8 cellular contexts compared by ENCODE assay signal in genomic region chr16:79598341-79599181, GRCh38. TPM values are rescaled to one million over a fixed set of nuclear protein-coding genes. Genes with fewer than 3 reads are reported as not detected.
DNase-seq lines count a peak whose midpoint lies in the region; ATAC-seq and TF ChIP-seq lines count a peak whose summit lies in the region.

No MANE protein-coding gene starts in this region.

- peak; percentile 53 for DNase-seq in HEK293T (ENCODE audit: extremely low spot score)
- DNase-seq in RPMI7951 (ENCODE audit: low read depth): peak; percentile 68
- peak in 34 of 51 donors; percentile 13 to 76 (median 45) for DNase-seq in hypothalamus (lab: John Stamatoyannopoulos, UW)
- DNase-seq in prostate gland (ENCODE audit: low spot score): peak; percentile 38
- DNase-seq in HFFc6: no peak

- peaks cover 17% of the 10 kb centered on the region for H3K27me3 Mint-ChIP-seq in HFFc6 (ENCODE audit: insufficient read depth)

- WGBS in prostate gland: under 1% methylated on average over 40 of the region's 51 CpGs

- CTCF ChIA-PET in HEK293T (lab: Yijun Ruan, JAX): no interaction called here

- H3K27me3 ChIP-seq in prostate gland (replicated peaks; ENCODE audit: insufficient read depth): no peaks in the 10 kb centered on the region

- H3K4me3 Mint-ChIP-seq in HFFc6: no peak overlapping the region

- ATAC-seq in HG03469 (IDR thresholded peaks at IDR 0.05; ENCODE audit: unreplicated experiment) (no peak), GM19023 (IDR thresholded peaks at IDR 0.05; ENCODE audit: unreplicated experiment) (no peak)

- no peaks in the 10 kb centered on the region for H3K9me3 Mint-ChIP-seq in HFFc6

- no peaks in the 10 kb centered on the region for H3K36me3 Mint-ChIP-seq in HFFc6 (ENCODE audit: low read depth)

- POLR2A ChIA-PET in HEK293T (lab: Yijun Ruan, JAX): interaction anchor here (0.5 to 1.2 kb wide), 6 partner anchors 9 to 769 kb away, joined by 3 to 4 read pairs (median 3); no protein-coding TSS in a partner anchor

- H3K27ac ChIP-seq in angular gyrus (ENCODE audit: low read depth, low read length) (peak overlapping the region; percentile 37), prostate gland (peak overlapping the region; percentile 75 to 84)

- no peaks in the 10 kb centered on the region for H3K36me3 ChIP-seq in prostate gland

- peak overlapping the region; percentile 76 to 94 for H3K4me3 ChIP-seq in prostate gland

- no peak overlapping the region for H3K27ac Mint-ChIP-seq in HFFc6

- H3K4me1 ChIP-seq in prostate gland (replicated peaks): no peaks in the 10 kb centered on the region

- intact Hi-C loops in prostate gland (cut with DNase I): no loop called here

- TF ChIP-seq CTCF in prostate gland (IDR thresholded peaks at IDR 0.05) (peak in 1 of 4 experiments; percentile 35), HFFc6 (IDR thresholded peaks at IDR 0.05) (no peak)

- H3K9me3 ChIP-seq in prostate gland: no peaks in the 10 kb centered on the region

- TF ChIP-seq POLR2A in prostate gland (IDR thresholded peaks at IDR 0.05): no peak

- peaks cover 17% of the 10 kb centered on the region; the same call in 1 of the 2 replicates for H3K4me1 Mint-ChIP-seq in HFFc6 (ENCODE audit: low read depth)

TF ChIP-seq in HEK293T, 16 proteins besides CTCF, POLR2A, EP300 and RAD21:
- TF ChIP-seq ARNT (IDR thresholded peaks at IDR 0.05) (peak; percentile 81; the same call in 1 of the 2 replicates), L3MBTL2 (conservative IDR thresholded peaks at IDR 0.05) (0 out of 2 replicates have a peak, but pooled peaks have one; percentile 24), NFRKB (IDR thresholded peaks at IDR 0.05) (no peak), FOXA1 (IDR thresholded peaks at IDR 0.05) (no peak), ELF4 (IDR thresholded peaks at IDR 0.05) (no peak), TARDBP (IDR thresholded peaks at IDR 0.05) (no peak), LEF1 (IDR thresholded peaks at IDR 0.05; ENCODE audit: borderline replicate concordance) (no peak), HDGF (IDR thresholded peaks at IDR 0.05; ENCODE audit: borderline replicate concordance) (no peak), ZNF384 (IDR thresholded peaks at IDR 0.05) (0 out of 2 replicates have a peak, but pooled peaks have one; percentile 10), FOXK2 (IDR thresholded peaks at IDR 0.05) (no peak), CTBP1 (IDR thresholded peaks at IDR 0.05; ENCODE audit: borderline replicate concordance) (no peak), SP1 (IDR thresholded peaks at IDR 0.05) (no peak), BHLHE40 (IDR thresholded peaks at IDR 0.05; ENCODE audit: borderline replicate concordance) (no peak), SUZ12 (IDR thresholded peaks at IDR 0.05) (no peak), FOXM1 (IDR thresholded peaks at IDR 0.05; ENCODE audit: borderline replicate concordance) (no peak), PKNOX1 (IDR thresholded peaks at IDR 0.05) (no peak)

RNA-seq across cellular contexts. Expression of gene MAF, which starts 2.0 kb away (rescaled TPM):
- 0.48 and 0.88 TPM in 2 replicates for total RNA-seq in RPMI7951 (2014; rRNA removed; shearing (Covaris generic))
- total RNA-seq in prostate gland: 100 to 1,000 TPM in 1 of 2 donors, 10 to 100 TPM in 1; 91.4 to 131 TPM
- not detected for total RNA-seq in HFFc6 (2021; fragmentation: NEBNext Ultra II Directional; extraction: Animal tissue kit (Norgen Biotek cat#: 25700))

Comparison
In these comparisons a context has a peak if more than half of its experiments do, and no peak if none do; other contexts are left out.
1. RNA of gene MAF, which starts 2.0 kb away (total RNA-seq): 91.4 to 131 TPM in prostate gland; 0.48 to 0.88 TPM in RPMI7951 and not detected in HFFc6; every median in the first group is over 10 times any median in the second.